In the genomic region with DNA sequence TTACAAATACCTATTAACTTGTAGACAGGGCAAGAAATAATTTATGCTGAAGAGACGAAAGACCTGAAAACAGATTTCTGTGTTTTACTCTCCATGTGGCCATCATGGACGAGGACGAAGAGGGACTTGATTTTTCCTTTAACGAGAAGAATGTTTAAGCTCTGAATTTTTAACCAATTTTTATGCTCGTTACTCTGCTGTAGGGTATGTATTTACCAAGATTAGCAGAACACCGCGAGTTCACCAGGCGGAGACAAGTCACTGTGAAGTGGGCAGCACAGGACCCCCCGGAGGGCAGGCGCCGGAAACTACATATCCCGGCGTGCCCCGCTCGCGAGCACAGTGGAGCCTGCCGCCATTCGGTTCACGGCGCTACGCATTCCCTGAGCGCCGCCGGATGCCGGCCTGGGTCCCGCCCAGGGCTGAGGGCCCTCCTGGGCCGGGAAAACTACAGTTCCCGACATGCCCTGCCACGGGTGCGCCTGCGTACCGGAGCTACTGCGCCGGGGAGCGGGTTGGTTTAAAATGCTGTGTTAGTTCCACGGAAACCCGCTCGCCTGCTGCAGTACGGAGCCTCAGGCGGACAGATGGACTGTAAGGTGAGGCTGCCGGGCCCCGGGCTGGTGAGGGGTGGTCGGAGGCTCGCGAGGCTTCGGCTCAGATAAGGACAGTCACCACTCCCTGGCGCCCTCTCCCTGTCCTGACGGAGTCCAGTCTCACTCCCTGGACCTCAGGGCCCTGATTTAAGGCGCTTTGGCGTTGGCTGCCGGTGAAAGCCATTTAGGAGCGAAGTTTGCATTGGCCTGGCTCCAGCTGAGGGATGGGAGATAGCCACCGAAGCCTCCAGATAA, we compare ENCODE assay signal across 7 cellular contexts. TPM values are rescaled to one million over a fixed set of nuclear protein-coding genes. Genes with fewer than 3 reads are reported as not detected.
A peak's percentile ranks its signal among the peaks of the same experiment; 100 is the strongest.
DNase-seq lines count a peak whose midpoint lies in the region; ATAC-seq, FAIRE-seq and TF ChIP-seq lines count a peak whose summit lies in the region.

A gene (plus strand): TSS at position 536 of the 851 bp plus-strand sequence. CDS start 52 bp downstream, at position 588.

- no peaks in the 10 kb centered on the region for H3K27me3 ChIP-seq in astrocyte (ENCODE audit: insufficient read depth, low read length)
- H3K27me3 ChIP-seq in rectal smooth muscle tissue (ENCODE audit: control insufficient read depth, insufficient read depth, low read length): no peaks in the 10 kb centered on the region

- FAIRE-seq in GM18507 (lab: Jason Lieb, UNC) (peak; percentile 95), astrocyte (lab: Jason Lieb, UNC) (no peak)

- H2AFZ ChIP-seq in astrocyte (ENCODE audit: low read depth, low read length): peak within 1 kb of the TSS; percentile 97

- no peaks in the 10 kb centered on the region for H3K9me3 Mint-ChIP-seq in T-helper 2 cell treated with Interferon-gamma antibody and Interleukin-4, amounts not matched to agents 5 μg/mL and 100 μg/mL, for 36 hours
- no peaks in the 10 kb centered on the region for H3K9me3 Mint-ChIP-seq in astrocyte (ENCODE audit: unreplicated experiment)

- H3K4me3 ChIP-seq in astrocyte (ENCODE audit: insufficient read depth, low read depth, low read length) (peak within 1 kb of the TSS; percentile 86), rectal smooth muscle tissue (ENCODE audit: low read length) (peak within 1 kb of the TSS; percentile 88)

- H3K4me1 ChIP-seq in astrocyte (ENCODE audit: insufficient read depth, low read length) (peaks cover 13% of the 10 kb centered on the region), rectal smooth muscle tissue (ENCODE audit: control insufficient read depth, insufficient read depth, low read length) (no peaks in the 10 kb centered on the region)

- peaks cover 17% of the 10 kb centered on the region for H3K4me1 Mint-ChIP-seq in T-helper 2 cell treated with Interferon-gamma antibody and Interleukin-4, amounts not matched to agents 5 μg/mL and 100 μg/mL, for 36 hours (ENCODE audit: low read depth)
- no peaks in the 10 kb centered on the region for H3K4me1 Mint-ChIP-seq in astrocyte (ENCODE audit: low read depth, unreplicated experiment)

- peak; percentile 100 for ATAC-seq in HG02970 (IDR thresholded peaks at IDR 0.05; ENCODE audit: low FRiP score, unreplicated experiment)

- peaks cover 10% of the 10 kb centered on the region for H3K27me3 Mint-ChIP-seq in T-helper 2 cell treated with Interferon-gamma antibody and Interleukin-4, amounts not matched to agents 5 μg/mL and 100 μg/mL, for 36 hours (ENCODE audit: low read depth)
- H3K27me3 Mint-ChIP-seq in astrocyte (ENCODE audit: low read depth, unreplicated experiment): no peaks in the 10 kb centered on the region

- peaks cover 31% of the 10 kb centered on the region for H3K79me2 ChIP-seq in astrocyte (ENCODE audit: insufficient read depth, low read length)

- DNase-seq in GM18507 (ENCODE audit: extremely low spot score, insufficient read length, low read depth) (peak; percentile 95), NCI-H1930 (lab: John Stamatoyannopoulos, UW) (peak; percentile 91 to 96), astrocyte (ENCODE audit: low read depth) (peak; percentile 82), hepatic stellate cell (ENCODE audit: low spot score) (peak; percentile 93)
- peak; percentile 95 for DNase-seq in T-helper 2 cell treated with Interferon-gamma antibody and Interleukin-4, amounts not matched to agents 5 μg/mL and 100 μg/mL, for 36 hours (ENCODE audit: low spot score)

- H3K27ac ChIP-seq in astrocyte (ENCODE audit: low read depth, low read length) (peak within 1 kb of the TSS; percentile 82), rectal smooth muscle tissue (ENCODE audit: low read depth, low read length) (no peak within 1 kb of the TSS)

- H3K9ac ChIP-seq in astrocyte (ENCODE audit: low read length): peak within 1 kb of the TSS; percentile 86
- peak within 1 kb of the TSS; percentile 27 for H3K9ac ChIP-seq in rectal smooth muscle tissue (ENCODE audit: low read length)

- peak within 1 kb of the TSS; percentile 81 for H3K4me3 Mint-ChIP-seq in T-helper 2 cell treated with Interferon-gamma antibody and Interleukin-4, amounts not matched to agents 5 μg/mL and 100 μg/mL, for 36 hours
- H3K4me3 Mint-ChIP-seq in astrocyte (ENCODE audit: unreplicated experiment): peak within 1 kb of the TSS; percentile 88

- no peaks in the 10 kb centered on the region for H3K36me3 ChIP-seq in astrocyte (ENCODE audit: insufficient read depth, low read length)
- H3K36me3 ChIP-seq in rectal smooth muscle tissue (ENCODE audit: control insufficient read depth, insufficient read depth, low read length): no peaks in the 10 kb centered on the region

- H3K36me3 Mint-ChIP-seq in T-helper 2 cell treated with Interferon-gamma antibody and Interleukin-4, amounts not matched to agents 5 μg/mL and 100 μg/mL, for 36 hours (ENCODE audit: low read depth): no peaks in the 10 kb centered on the region
- H3K36me3 Mint-ChIP-seq in astrocyte (ENCODE audit: low read depth, unreplicated experiment): no peaks in the 10 kb centered on the region

- H3K9me3 ChIP-seq in astrocyte (ENCODE audit: insufficient read depth, low read depth, low read length): no peaks in the 10 kb centered on the region

- H3K27ac Mint-ChIP-seq in T-helper 2 cell treated with Interferon-gamma antibody and Interleukin-4, amounts not matched to agents 5 μg/mL and 100 μg/mL, for 36 hours: peak within 1 kb of the TSS; percentile 48
- peak within 1 kb of the TSS; percentile 79 for H3K27ac Mint-ChIP-seq in astrocyte (ENCODE audit: unreplicated experiment)

- no peak for TF ChIP-seq CTCF in astrocyte (IDR thresholded peaks at IDR 0.05; ENCODE audit: insufficient read depth, low read depth, low read length)

- peak within 1 kb of the TSS; percentile 92 for H3K4me2 ChIP-seq in astrocyte (ENCODE audit: low read length)

- H4K20me1 ChIP-seq in astrocyte (ENCODE audit: insufficient read depth, low read length): no peaks in the 10 kb centered on the region

RNA-seq across cellular contexts. Expression of the gene that starts here (rescaled TPM):
- 2.2 and 4.4 TPM in 2 replicates for total RNA-seq in astrocyte
